28 cellular contexts compared by ENCODE assay signal in genomic region chr9:134211811-134212460, GRCh38. TPM values are rescaled to one million over a fixed set of nuclear protein-coding genes. Genes with fewer than 3 reads are reported as not detected.
A peak's percentile ranks its signal among the peaks of the same experiment; 100 is the strongest.
DNase-seq lines count a peak whose midpoint lies in the region; ATAC-seq and TF ChIP-seq lines count a peak whose summit lies in the region.
"Had no signal": no experiment of that assay in that cellular context is flagged by ENCODE, and none has a peak within 500 bp of the region (broad histone marks: within the 10 kb centered on the region; RNA-seq: fewer than 3 reads in every experiment).

No MANE protein-coding gene starts in this region.

- H3K36me3 ChIP-seq in RWPE2 (ENCODE audit: low read depth) = no peaks in the 10 kb centered on the region
- no peaks in the 10 kb centered on the region for H3K36me3 ChIP-seq in right lobe of liver
- no peaks in the 10 kb centered on the region for H3K36me3 ChIP-seq in subcutaneous abdominal adipose tissue (ENCODE audit: control insufficient read depth in 5 of 5, insufficient read depth in 5 of 5, low read length in 5 of 5)
- no peaks in the 10 kb centered on the region for H3K36me3 ChIP-seq in A673 (ENCODE audit: insufficient read depth, low read length, poor library complexity, severe bottlenecking)
- H3K36me3 ChIP-seq: brain microvascular endothelial cell, neutrophil, upper lobe of left lung had no signal

- H3K9ac ChIP-seq in subcutaneous abdominal adipose tissue (ENCODE audit: low read length in 5 of 5) = no peak overlapping the region
- H3K9ac ChIP-seq: KMS-11 had no signal

- WGBS in right lobe of liver (ENCODE audit: insufficient coverage, low coverage, low lambda C conversion rate, missing lambda C conversion rate) = no CpG with 5 or more reads among the region's 6 CpGs

- intact Hi-C loops in right lobe of liver (cut with DNase I) = no loop called here
- intact Hi-C loops in A673 (cut with micrococcal nuclease; ENCODE audit: unreplicated experiment) = no loop called here

- no peaks in the 10 kb centered on the region for H3K9me3 ChIP-seq in RWPE2 (ENCODE audit: severe bottlenecking)
- no peaks in the 10 kb centered on the region for H3K9me3 ChIP-seq in right lobe of liver
- H3K9me3 ChIP-seq in subcutaneous abdominal adipose tissue (ENCODE audit: control insufficient read depth in 5 of 5, low read length in 5 of 5) = peaks cover 0 to 7% (median 4%) of the 10 kb centered on the region in 5 donors
- no peaks in the 10 kb centered on the region for H3K9me3 ChIP-seq in A673 (ENCODE audit: low read depth, low read length, poor library complexity, severe bottlenecking)
- H3K9me3 ChIP-seq: neutrophil had no signal

- no TSS peak for BruUV-seq in A673 (replicated peaks; lab: Mats Ljungman, UMichigan)

- no peaks in the 10 kb centered on the region for H3K27me3 ChIP-seq in RWPE2 (ENCODE audit: insufficient read depth, poor library complexity, severe bottlenecking)
- no peaks in the 10 kb centered on the region for H3K27me3 ChIP-seq in right lobe of liver
- no peaks in the 10 kb centered on the region for H3K27me3 ChIP-seq in subcutaneous abdominal adipose tissue (ENCODE audit: control insufficient read depth in 5 of 5, insufficient read depth in 4 of 5, low read length in 5 of 5)
- H3K27me3 ChIP-seq in A673 (replicated peaks; ENCODE audit: insufficient read depth, low read depth, low read length, poor library complexity) = no peaks in the 10 kb centered on the region
- H3K27me3 ChIP-seq: brain microvascular endothelial cell, neutrophil, upper lobe of left lung had no signal

- CTCF ChIA-PET in A673 (lab: Charles Lee) = no interaction called here

- H3K4me3 ChIP-seq in RWPE2 (ENCODE audit: severe bottlenecking) (no peak overlapping the region), right lobe of liver (no peak overlapping the region), subcutaneous abdominal adipose tissue (ENCODE audit: low read depth in 1 of 5, low read length in 5 of 5) (no peak overlapping the region), A673 (ENCODE audit: low read depth, low read length, poor library complexity, severe bottlenecking) (no peak overlapping the region)
- H3K4me3 ChIP-seq: SK-N-MC, upper lobe of left lung had no signal

- TF ChIP-seq POLR2A in right lobe of liver (IDR thresholded peaks at IDR 0.05) = no peak

- POLR2A ChIA-PET in A673 (lab: Charles Lee; ENCODE audit: low non-redundant PET) = no interaction called here

- DNase-seq in DMS79 (lab: John Stamatoyannopoulos, UW) = peak; percentile 57
- peak; percentile 35 for DNase-seq in RWPE2 (ENCODE audit: low spot score)
- peak; percentile 7 to 49 (median 47) for DNase-seq in right lobe of liver
- no peak for DNase-seq in A673 (ENCODE audit: low spot score)
- DNase-seq: activated CD4-positive, alpha-beta T cell treated with anti-CD3 and anti-CD28 coated beads, Interleukin-2, amount 10 ng/mL, durations not matched to agents 24 days and 14 days; activated gamma-delta T cell; activated naive CD8-positive, alpha-beta T cell treated with anti-CD3 and anti-CD28 coated beads, Interleukin-2, amount 50 U/mL, for 24 hours; activated T-cell treated with anti-CD3 and anti-CD28 coated beads, Interleukin-2, amount 50 U/mL, for 1 hour; brain microvascular endothelial cell; CD8-positive, alpha-beta T cell; effector CD8-positive, alpha-beta T cell; left colon; NCI-H146; NCI-H2107; NCI-H82; stimulated activated CD4-positive, alpha-beta T cell treated with anti-CD3 and anti-CD28 coated beads, Interleukin-2, amount 100 ng/mL, for 48 hours; T-helper 2 cell had no signal

- H3K27ac ChIP-seq in RWPE2 (ENCODE audit: poor library complexity, severe bottlenecking) = no peak overlapping the region
- peak overlapping the region; percentile 58 to 93 (median 92) for H3K27ac ChIP-seq in right lobe of liver
- H3K27ac ChIP-seq in subcutaneous abdominal adipose tissue (ENCODE audit: low read depth, low read length) = peak overlapping the region; percentile 75
- no peak overlapping the region for H3K27ac ChIP-seq in A673 (ENCODE audit: low read depth, low read length, poor library complexity, severe bottlenecking)
- H3K27ac ChIP-seq: brain microvascular endothelial cell, KMS-11, neutrophil, SK-N-MC had no signal

- TF ChIP-seq CTCF in RWPE2 (IDR thresholded peaks at IDR 0.05; ENCODE audit: poor library complexity, severe bottlenecking) = no peak
- no peak for TF ChIP-seq CTCF in right lobe of liver (IDR thresholded peaks at IDR 0.05)
- no peak for TF ChIP-seq CTCF in A673 (conservative IDR thresholded peaks at IDR 0.05; ENCODE audit: low read depth, low read length)

- H3K4me1 ChIP-seq in RWPE2 (ENCODE audit: insufficient read depth, poor library complexity, severe bottlenecking) (no peaks in the 10 kb centered on the region), right lobe of liver (peaks cover 0 to 72% (median 32%) of the 10 kb centered on the region in 4 donors), subcutaneous abdominal adipose tissue (ENCODE audit: control insufficient read depth in 5 of 5, insufficient read depth in 5 of 5, low read length in 5 of 5) (peaks cover 5 to 72% (median 58%) of the 10 kb centered on the region in 5 donors), A673 (ENCODE audit: insufficient read depth, low read length, poor library complexity, severe bottlenecking) (no peaks in the 10 kb centered on the region)

- no peak for ATAC-seq in RWPE2 (ENCODE audit: low read depth)
- ATAC-seq in right lobe of liver = no peak
- ATAC-seq in HG02678 (IDR thresholded peaks at IDR 0.05; ENCODE audit: unreplicated experiment) = no peak
- ATAC-seq in HG02798 (IDR thresholded peaks at IDR 0.05; ENCODE audit: poor library complexity, unreplicated experiment) = no peak
- ATAC-seq: activated naive CD8-positive, alpha-beta T cell treated with anti-CD3 and anti-CD28 coated beads, Interleukin-2, amount 50 U/mL, for 24 hours; CD8-positive, alpha-beta T cell; left colon had no signal

RNA-seq across cellular contexts. Expression of gene RNU6ATAC, which starts 47.6 kb away (rescaled TPM):
- total RNA-seq in right lobe of liver (10 to 100 TPM in 4 of 6 experiments, not detected in 2; 17.4 to 91.1 (median 42.6) TPM), A673 (2021) (49.1 and 96.5 TPM in 2 replicates)
- total RNA-seq: fibroblast of villous mesenchyme, renal cortical epithelial cell, RPMI7951, subcutaneous adipose tissue had no signal

Comparison
In these comparisons a context has a peak if more than half of its experiments do, and no peak if none do; other contexts are left out.
1. H3K27ac ChIP-seq: peak in right lobe of liver (3 of 3) and subcutaneous abdominal adipose tissue (single experiment); none in RWPE2 (single experiment) and A673 (single experiment).